In the genomic region with DNA sequence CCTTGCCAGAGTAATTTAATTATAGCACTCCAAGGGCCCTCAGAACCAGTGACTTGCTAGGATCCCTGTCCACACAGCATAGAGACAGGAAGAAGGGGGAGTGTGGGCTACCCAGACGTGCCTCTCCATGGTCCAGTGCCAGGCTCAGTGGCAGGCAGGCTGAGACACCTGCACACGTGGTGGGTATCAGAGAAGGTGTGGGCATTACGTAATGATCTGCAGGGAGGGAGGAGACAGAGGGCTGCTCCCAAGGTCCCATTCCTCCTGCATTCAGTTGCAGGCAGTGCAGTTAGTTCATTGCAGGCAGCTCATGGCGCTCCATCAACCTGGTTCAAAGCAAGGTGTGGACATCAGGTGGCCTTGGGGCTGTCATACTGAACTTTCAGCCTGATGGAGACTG, we compare ENCODE assay signal across 1 cellular context.
TF ChIP-seq lines count a peak whose summit lies in the region.

No MANE protein-coding gene starts in this region.

TF ChIP-seq in liver, 16 proteins besides CTCF, POLR2A, EP300 and RAD21 (continued from another document):
- TF ChIP-seq GABPA (IDR thresholded peaks at IDR 0.05 in 1 of 2, conservative IDR thresholded peaks at IDR 0.05 in 1 of 2) (no peak), EGR1 (IDR thresholded peaks at IDR 0.05; ENCODE audit: low read depth in 2 of 2) (no peak), HNF4G (IDR thresholded peaks at IDR 0.05) (no peak), FOXA2 (IDR thresholded peaks at IDR 0.05) (no peak), NR2F2 (IDR thresholded peaks at IDR 0.05) (no peak), YY1 (IDR thresholded peaks at IDR 0.05) (peak; percentile 42), HNF4A (conservative IDR thresholded peaks at IDR 0.05) (peak; percentile 40 to 60), FOXA1 (IDR thresholded peaks at IDR 0.05) (no peak), RXRA (IDR thresholded peaks at IDR 0.05) (peak in 1 of 2 donors; percentile 50)
- TF ChIP-seq, protein P1, sequence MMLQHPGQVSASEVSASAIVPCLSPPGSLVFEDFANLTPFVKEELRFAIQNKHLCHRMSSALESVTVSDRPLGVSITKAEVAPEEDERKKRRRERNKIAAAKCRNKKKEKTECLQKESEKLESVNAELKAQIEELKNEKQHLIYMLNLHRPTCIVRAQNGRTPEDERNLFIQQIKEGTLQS (IDR thresholded peaks at IDR 0.05) = no peak
TF ChIP-seq in liver: peak in this region for 7.
